ENCODE assay signal across 1 cellular context in the genomic region with DNA sequence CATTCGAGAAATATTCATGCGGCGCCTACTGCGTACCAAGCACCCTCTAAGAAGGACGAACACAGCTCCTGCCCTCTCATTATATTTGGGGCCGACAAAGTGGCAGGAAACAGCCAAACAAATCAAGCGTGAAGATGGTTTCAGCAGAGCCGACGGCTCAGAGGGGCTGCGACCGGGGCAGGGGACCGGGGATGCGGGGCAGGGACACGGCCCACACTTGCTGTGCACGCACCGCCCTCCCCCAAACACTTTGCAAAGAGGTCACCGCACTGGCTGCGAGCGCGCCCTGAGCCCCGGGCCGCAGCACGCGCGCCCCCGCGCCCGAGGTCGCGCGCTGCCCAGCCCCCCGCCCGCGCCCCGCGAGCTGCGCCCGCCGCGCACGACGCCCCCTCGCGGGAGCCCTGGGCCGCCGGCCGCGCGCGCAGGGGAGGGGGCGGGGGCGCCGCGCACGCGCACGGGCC.
TF ChIP-seq lines count a peak whose summit lies in the region.

No MANE protein-coding gene starts in this region.

TF ChIP-seq in HEK293T, 16 proteins besides CTCF, POLR2A, EP300 and RAD21 (continued from another document):
- TF ChIP-seq, protein P1, sequence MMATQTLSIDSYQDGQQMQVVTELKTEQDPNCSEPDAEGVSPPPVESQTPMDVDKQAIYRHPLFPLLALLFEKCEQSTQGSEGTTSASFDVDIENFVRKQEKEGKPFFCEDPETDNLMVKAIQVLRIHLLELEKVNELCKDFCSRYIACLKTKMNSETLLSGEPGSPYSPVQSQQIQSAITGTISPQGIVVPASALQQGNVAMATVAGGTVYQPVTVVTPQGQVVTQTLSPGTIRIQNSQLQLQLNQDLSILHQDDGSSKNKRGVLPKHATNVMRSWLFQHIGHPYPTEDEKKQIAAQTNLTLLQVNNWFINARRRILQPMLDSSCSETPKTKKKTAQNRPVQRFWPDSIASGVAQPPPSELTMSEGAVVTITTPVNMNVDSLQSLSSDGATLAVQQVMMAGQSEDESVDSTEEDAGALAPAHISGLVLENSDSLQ (IDR thresholded peaks at IDR 0.05): no peak
- no peak for TF ChIP-seq L3MBTL2 (conservative IDR thresholded peaks at IDR 0.05)
